In the genomic region with DNA sequence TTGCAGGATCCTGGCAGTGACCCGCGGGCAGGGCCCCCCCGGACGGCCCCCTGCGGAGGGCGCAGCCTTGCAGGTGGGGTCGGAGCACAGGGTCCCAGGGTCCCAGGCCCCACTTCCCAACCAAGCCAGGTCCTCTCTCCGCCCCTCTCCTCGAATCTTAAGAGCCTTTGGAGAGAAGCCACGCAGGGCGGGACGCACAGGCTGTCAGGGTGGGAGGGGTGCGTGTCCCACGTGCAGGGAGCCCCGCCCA, we compare ENCODE assay signal across 1 cellular context.
TF ChIP-seq lines count a peak whose summit lies in the region.

No MANE protein-coding gene starts in this region.

TF ChIP-seq in GM23338, 12 proteins besides CTCF, POLR2A, EP300 and RAD21 (continued from another document):
- TF ChIP-seq EZH2phosphoT487 (IDR thresholded peaks at IDR 0.05; ENCODE audit: unreplicated experiment), result no peak
- TF ChIP-seq CREB1 (CRISPR knock-in tag; IDR thresholded peaks at IDR 0.05; ENCODE audit: low read depth), result no peak
- no peak for TF ChIP-seq ZNF114 (CRISPR knock-in tag; IDR thresholded peaks at IDR 0.05)
- TF ChIP-seq NANOG (IDR thresholded peaks at IDR 0.05; ENCODE audit: borderline replicate concordance), result no peak
- TF ChIP-seq, protein P1, sequence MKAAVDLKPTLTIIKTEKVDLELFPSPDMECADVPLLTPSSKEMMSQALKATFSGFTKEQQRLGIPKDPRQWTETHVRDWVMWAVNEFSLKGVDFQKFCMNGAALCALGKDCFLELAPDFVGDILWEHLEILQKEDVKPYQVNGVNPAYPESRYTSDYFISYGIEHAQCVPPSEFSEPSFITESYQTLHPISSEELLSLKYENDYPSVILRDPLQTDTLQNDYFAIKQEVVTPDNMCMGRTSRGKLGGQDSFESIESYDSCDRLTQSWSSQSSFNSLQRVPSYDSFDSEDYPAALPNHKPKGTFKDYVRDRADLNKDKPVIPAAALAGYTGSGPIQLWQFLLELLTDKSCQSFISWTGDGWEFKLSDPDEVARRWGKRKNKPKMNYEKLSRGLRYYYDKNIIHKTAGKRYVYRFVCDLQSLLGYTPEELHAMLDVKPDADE (IDR thresholded peaks at IDR 0.05), result no peak
